Comparison of ENCODE assay signal across 19 cellular contexts in genomic region chr10:74451127-74451829, GRCh38.
"Had no signal": no experiment of that assay in that cellular context is flagged by ENCODE, and none has a peak within 500 bp of the region (broad histone marks: within the 10 kb centered on the region; RNA-seq: fewer than 3 reads in every experiment).

No MANE protein-coding gene starts in this region.

- H3K9me3 ChIP-seq: gastrocnemius medialis, thyroid gland had no signal

- H3K27ac ChIP-seq: brain microvascular endothelial cell, coronary artery, gastrocnemius medialis, thyroid gland had no signal

- H3K4me3 ChIP-seq: coronary artery, gastrocnemius medialis, smooth muscle cell, thyroid gland had no signal

- DNase-seq: activated CD4-positive, alpha-beta T cell treated with anti-CD3 and anti-CD28 coated beads, Interleukin-2, amount 50 U/mL, for 48 hours; activated CD4-positive, CD25-positive, alpha-beta regulatory T cell treated with anti-CD3 and anti-CD28 coated beads, Interleukin-2, amount 50 U/mL, for 72 hours; activated effector memory CD4-positive, alpha-beta T cell treated with Interleukin-2 at 50 U/mL for 16 hours; activated naive CD8-positive, alpha-beta T cell treated with anti-CD3 and anti-CD28 coated beads, Interleukin-2, amount 10 ng/mL, durations not matched to agents 7 days and 5 days; activated T-cell treated with anti-CD3 and anti-CD28 coated beads, Interleukin-2, amount 50 U/mL, for 1 hour; brain microvascular endothelial cell; gastrocnemius medialis; head of caudate nucleus; kidney; midbrain; nucleus accumbens; stimulated activated CD4-positive, alpha-beta T cell treated with anti-CD3 and anti-CD28 coated beads, Interleukin-4, amount 100 ng/mL, for 1 hour; thyroid gland had no signal

- H3K4me3 Mint-ChIP-seq: activated naive CD8-positive, alpha-beta T cell treated with anti-CD3 and anti-CD28 coated beads, Interleukin-2, amount 10 ng/mL, durations not matched to agents 7 days and 5 days; nephron; T-helper 1 cell treated with Interleukin-12 subunit alpha and Interleukin-12 subunit beta and Interleukin-4 antibody, amounts not matched to agents 30 μg/mL and 1 μg/mL, for 36 hours had no signal

- H3K4me1 ChIP-seq: gastrocnemius medialis, thyroid gland had no signal

- H3K27me3 Mint-ChIP-seq: activated naive CD8-positive, alpha-beta T cell treated with anti-CD3 and anti-CD28 coated beads, Interleukin-2, amount 10 ng/mL, durations not matched to agents 7 days and 5 days had no signal

- ATAC-seq: gastrocnemius medialis, left lobe of liver, sciatic nerve had no signal

- H3K36me3 ChIP-seq: brain microvascular endothelial cell, gastrocnemius medialis, thyroid gland had no signal

- H3K27ac Mint-ChIP-seq: activated naive CD8-positive, alpha-beta T cell treated with anti-CD3 and anti-CD28 coated beads, Interleukin-2, amount 10 ng/mL, durations not matched to agents 7 days and 5 days; T-helper 1 cell treated with Interleukin-12 subunit alpha and Interleukin-12 subunit beta and Interleukin-4 antibody, amounts not matched to agents 30 μg/mL and 1 μg/mL, for 36 hours had no signal
